ENCODE assay signal across 11 cellular contexts in genomic region chr6:43579171-43579570, GRCh38. TPM values are rescaled to one million over a fixed set of nuclear protein-coding genes. Genes with fewer than 3 reads are reported as not detected.
DNase-seq lines count a peak whose midpoint lies in the region; FAIRE-seq and TF ChIP-seq lines count a peak whose summit lies in the region.
"Had no signal": no experiment of that assay in that cellular context is flagged by ENCODE, and none has a peak within 500 bp of the region (broad histone marks: within the 10 kb centered on the region; RNA-seq: fewer than 3 reads in every experiment).

No MANE protein-coding gene starts in this region.

- no peaks in the 10 kb centered on the region for H3K27me3 ChIP-seq in A673 (replicated peaks; ENCODE audit: insufficient read depth, low read depth, low read length, poor library complexity)
- no peaks in the 10 kb centered on the region for H3K27me3 ChIP-seq in keratinocyte (ENCODE audit: control insufficient read depth, extremely low read depth, insufficient read depth, low read length)
- H3K27me3 ChIP-seq in small intestine (ENCODE audit: control insufficient read depth in 2 of 2, insufficient read depth in 2 of 2, low read length in 2 of 2) = no peaks in the 10 kb centered on the region

- dilution Hi-C loops in keratinocyte (cut with MboI; ENCODE audit: extremely low pct_ligation_motif_present, low sequenced_read_pairs) = no loop called here

- no peak overlapping the region for H2AFZ ChIP-seq in keratinocyte (ENCODE audit: control insufficient read depth, low read length)

- H3K27ac Mint-ChIP-seq in activated T-helper 1 cell treated with anti-CD3 and anti-CD28 coated beads, Interleukin-12 subunit alpha, Interleukin-12 subunit beta, Interleukin-2, Interleukin-4 antibody, amounts not matched to agents 30 ng/mL and 10 ng/mL and 1 ng/mL, durations not matched to agents 14 hours and 24 hours and 36 hours = no peak overlapping the region
- no peak overlapping the region for H3K27ac Mint-ChIP-seq in endothelial cell (ENCODE audit: unreplicated experiment)

- H3K79me2 ChIP-seq in keratinocyte (ENCODE audit: control insufficient read depth, insufficient read depth, low read length) = peaks cover 63% of the 10 kb centered on the region

- POLR2A ChIA-PET in A673 (lab: Charles Lee; ENCODE audit: low non-redundant PET) = no interaction called here

- no peaks in the 10 kb centered on the region for H3K9me1 ChIP-seq in keratinocyte (ENCODE audit: control insufficient read depth, extremely low read depth, insufficient read depth, low read length)

- H3K9me3 Mint-ChIP-seq in activated T-helper 1 cell treated with anti-CD3 and anti-CD28 coated beads, Interleukin-12 subunit alpha, Interleukin-12 subunit beta, Interleukin-2, Interleukin-4 antibody, amounts not matched to agents 30 ng/mL and 10 ng/mL and 1 ng/mL, durations not matched to agents 14 hours and 24 hours and 36 hours = no peaks in the 10 kb centered on the region
- H3K9me3 Mint-ChIP-seq in endothelial cell (ENCODE audit: unreplicated experiment) = no peaks in the 10 kb centered on the region
- H3K9me3 Mint-ChIP-seq: naive thymus-derived CD4-positive, alpha-beta T cell had no signal

- H4K20me1 ChIP-seq in keratinocyte (ENCODE audit: control insufficient read depth, extremely low read depth, insufficient read depth, low read length) = no peaks in the 10 kb centered on the region

- intact Hi-C loops in A673 (cut with micrococcal nuclease; ENCODE audit: unreplicated experiment) = no loop called here
- intact Hi-C loops in activated T-helper 1 cell treated with anti-CD3 and anti-CD28 coated beads, Interleukin-12 subunit alpha, Interleukin-12 subunit beta, Interleukin-2, Interleukin-4 antibody, amounts not matched to agents 30 ng/mL and 10 ng/mL and 1 ng/mL, durations not matched to agents 14 hours and 24 hours and 36 hours (cut with micrococcal nuclease) = loop anchor here (5.0 to 10.0 kb wide), 7 partner anchors 108 to 1014 kb away; partner anchors contain the start of genes CUL7, KLC4, MRPL2 and MRPS18A

- 77 to 96% (median 79%) methylated on average over 2 of the region's 2 CpGs for WGBS in small intestine, 3 donors

- peaks cover 44% of the 10 kb centered on the region for H3K4me1 Mint-ChIP-seq in activated T-helper 1 cell treated with anti-CD3 and anti-CD28 coated beads, Interleukin-12 subunit alpha, Interleukin-12 subunit beta, Interleukin-2, Interleukin-4 antibody, amounts not matched to agents 30 ng/mL and 10 ng/mL and 1 ng/mL, durations not matched to agents 14 hours and 24 hours and 36 hours (ENCODE audit: low read depth)
- H3K4me1 Mint-ChIP-seq in endothelial cell (ENCODE audit: unreplicated experiment) = peaks cover 14% of the 10 kb centered on the region

- DNase-seq in A673 (ENCODE audit: low spot score) = no peak
- DNase-seq in EH (ENCODE audit: low read depth) = peak; percentile 83
- no peak for DNase-seq in activated T-helper 1 cell treated with anti-CD3 and anti-CD28 coated beads, Interleukin-12 subunit alpha, Interleukin-12 subunit beta, Interleukin-2, Interleukin-4 antibody, amounts not matched to agents 30 ng/mL and 10 ng/mL and 1 ng/mL, durations not matched to agents 14 hours and 24 hours and 36 hours (ENCODE audit: low spot score)
- no peak for DNase-seq in keratinocyte (ENCODE audit: low read depth, low spot score)
- DNase-seq in endothelial cell (ENCODE audit: low spot score) = no peak
- DNase-seq in T-helper 9 cell = no peak
- no peak for DNase-seq in HCEC 1CT
- no peak for DNase-seq in small intestine
- DNase-seq: hippocampal formation; naive thymus-derived CD4-positive, alpha-beta T cell had no signal

- peaks cover 17% of the 10 kb centered on the region for H3K36me3 ChIP-seq in A673 (ENCODE audit: insufficient read depth, low read length, poor library complexity, severe bottlenecking)
- peaks cover 5 to 23% of the 10 kb centered on the region in 2 experiments for H3K36me3 ChIP-seq in keratinocyte (ENCODE audit: control insufficient read depth in 2 of 2, extremely low read depth in 1 of 2, insufficient read depth in 2 of 2, low read length in 2 of 2)
- H3K36me3 ChIP-seq in small intestine (ENCODE audit: control insufficient read depth in 2 of 2, insufficient read depth in 2 of 2, low read length in 2 of 2) = no peaks in the 10 kb centered on the region

- CTCF ChIA-PET in A673 (lab: Charles Lee) = interaction anchor here (0.6 kb wide), 1 partner anchor 217 kb away, joined by 7 read pairs; no protein-coding TSS in a partner anchor

- peaks cover 3% of the 10 kb centered on the region for H3K4me1 ChIP-seq in A673 (ENCODE audit: insufficient read depth, low read length, poor library complexity, severe bottlenecking)
- H3K4me1 ChIP-seq in keratinocyte (ENCODE audit: control insufficient read depth, extremely low read depth, insufficient read depth, low read length) = peaks cover 11% of the 10 kb centered on the region
- H3K4me1 ChIP-seq in small intestine (ENCODE audit: control insufficient read depth in 2 of 2, insufficient read depth in 1 of 2, low read depth in 1 of 2, low read length in 1 of 2) = no peaks in the 10 kb centered on the region

- H3K9me3 ChIP-seq in A673 (ENCODE audit: low read depth, low read length, poor library complexity, severe bottlenecking) = no peaks in the 10 kb centered on the region
- H3K9me3 ChIP-seq in keratinocyte (ENCODE audit: control insufficient read depth, low read depth, low read length) = no peaks in the 10 kb centered on the region
- no peaks in the 10 kb centered on the region for H3K9me3 ChIP-seq in small intestine (ENCODE audit: control insufficient read depth, low read depth)

- H3K4me3 ChIP-seq in A673 (ENCODE audit: low read depth, low read length, poor library complexity, severe bottlenecking) (no peak overlapping the region), keratinocyte (ENCODE audit: control insufficient read depth in 2 of 3, extremely low read depth in 1 of 3, insufficient read depth in 2 of 3, low read depth in 1 of 3, low read length in 3 of 3) (peak overlapping the region in 1 of 3 experiments; percentile 18), small intestine (ENCODE audit: low read depth in 1 of 2, low read length in 2 of 2) (no peak overlapping the region)
- H3K4me3 ChIP-seq: SK-N-MC had no signal

- no TSS peak for BruUV-seq in A673 (replicated peaks; lab: Mats Ljungman, UMichigan)

- no peak overlapping the region for H3K9ac ChIP-seq in keratinocyte (ENCODE audit: control insufficient read depth, extremely low read depth, insufficient read depth, low read length)

- FAIRE-seq in keratinocyte (lab: Jason Lieb, UNC) = no peak
- FAIRE-seq in small intestine (lab: Jason Lieb, UNC) = no peak

- H3K36me3 Mint-ChIP-seq in activated T-helper 1 cell treated with anti-CD3 and anti-CD28 coated beads, Interleukin-12 subunit alpha, Interleukin-12 subunit beta, Interleukin-2, Interleukin-4 antibody, amounts not matched to agents 30 ng/mL and 10 ng/mL and 1 ng/mL, durations not matched to agents 14 hours and 24 hours and 36 hours (ENCODE audit: low read depth) = peaks cover 31% of the 10 kb centered on the region
- peaks cover 17% of the 10 kb centered on the region for H3K36me3 Mint-ChIP-seq in endothelial cell (ENCODE audit: low read depth, unreplicated experiment)

- peak overlapping the region; percentile 63 for H3K4me3 Mint-ChIP-seq in activated T-helper 1 cell treated with anti-CD3 and anti-CD28 coated beads, Interleukin-12 subunit alpha, Interleukin-12 subunit beta, Interleukin-2, Interleukin-4 antibody, amounts not matched to agents 30 ng/mL and 10 ng/mL and 1 ng/mL, durations not matched to agents 14 hours and 24 hours and 36 hours
- H3K4me3 Mint-ChIP-seq in endothelial cell (ENCODE audit: unreplicated experiment) = no peak overlapping the region

- H3K4me2 ChIP-seq in keratinocyte (ENCODE audit: control insufficient read depth, extremely low read depth, insufficient read depth, low read depth, low read length) = peak overlapping the region; percentile 67

- no peaks in the 10 kb centered on the region for H3K27me3 Mint-ChIP-seq in activated T-helper 1 cell treated with anti-CD3 and anti-CD28 coated beads, Interleukin-12 subunit alpha, Interleukin-12 subunit beta, Interleukin-2, Interleukin-4 antibody, amounts not matched to agents 30 ng/mL and 10 ng/mL and 1 ng/mL, durations not matched to agents 14 hours and 24 hours and 36 hours (ENCODE audit: insufficient read depth)
- H3K27me3 Mint-ChIP-seq in endothelial cell (ENCODE audit: unreplicated experiment) = peaks cover 9% of the 10 kb centered on the region
- H3K27me3 Mint-ChIP-seq: naive thymus-derived CD4-positive, alpha-beta T cell had no signal

- H3K27ac ChIP-seq in A673 (ENCODE audit: low read depth, low read length, poor library complexity, severe bottlenecking) (peak overlapping the region; percentile 22), keratinocyte (ENCODE audit: control insufficient read depth, insufficient read depth, low read length) (no peak overlapping the region), small intestine (ENCODE audit: low read depth in 1 of 2, low read length in 1 of 2) (no peak overlapping the region)

- no peak for TF ChIP-seq CTCF in A673 (conservative IDR thresholded peaks at IDR 0.05; ENCODE audit: low read depth, low read length)
- no peak for TF ChIP-seq CTCF in keratinocyte (optimal IDR thresholded peaks at IDR 0.05 in 1 of 3, IDR thresholded peaks at IDR 0.05 in 1 of 3, conservative IDR thresholded peaks at IDR 0.05 in 1 of 3; ENCODE audit: extremely low read depth in 1 of 3, insufficient read depth in 2 of 3, low read length in 3 of 3)
- TF ChIP-seq CTCF in endothelial cell (IDR thresholded peaks at IDR 0.05; ENCODE audit: unreplicated experiment) = no peak

RNA-seq across cellular contexts. Expression of gene POLH, which starts 3.2 kb away (rescaled TPM):
- total RNA-seq in A673 (2021) = 20.0 and 24.9 TPM in 2 replicates
- total RNA-seq in activated T-helper 1 cell treated with anti-CD3 and anti-CD28 coated beads, Interleukin-12 subunit alpha, Interleukin-12 subunit beta, Interleukin-2, Interleukin-4 antibody, amounts not matched to agents 30 ng/mL and 10 ng/mL and 1 ng/mL, durations not matched to agents 14 hours and 24 hours and 36 hours = 35.7 and 39.1 TPM in 2 replicates
- 24.4 to 32.3 TPM (median 29.9 TPM) in 3 replicates for polyA plus RNA-seq in keratinocyte
- 43.9 TPM for polyA plus RNA-seq in keratinocyte (2011; ENCODE audit: low read depth)
- 19.6 and 27.9 TPM in 2 replicates for polyA plus RNA-seq in keratinocyte (2011; cell fraction: cytosol; rRNA removed)
- polyA plus RNA-seq in keratinocyte (2011; cell fraction: nucleus; rRNA removed) = 45.7 and 47.3 TPM in 2 replicates
- polyA plus RNA-seq in keratinocyte (2012; ENCODE audit: low replicate concordance) = 20.0 and 22.2 TPM in 2 replicates
- polyA minus RNA-seq in keratinocyte = 16.7 to 65.0 TPM (median 45.9 TPM) in 3 replicates
- 21.7 TPM for polyA minus RNA-seq in keratinocyte (2011; cell fraction: cytosol; rRNA and poly(A)+ RNA removed)
- polyA minus RNA-seq in keratinocyte (2011; cell fraction: nucleus; rRNA and poly(A)+ RNA removed) = 42.8 and 70.7 TPM in 2 replicates
- total RNA-seq in endothelial cell (ENCODE audit: unreplicated experiment) = 12.5 TPM
- polyA plus RNA-seq in small intestine = 1 to 10 TPM; 2.0 to 4.0 (median 2.2) TPM

RNA-seq across cellular contexts. Expression of gene XPO5, which starts 3.3 kb away (rescaled TPM):
- total RNA-seq in A673 (2021) (109 and 111 TPM in 2 replicates), endothelial cell (ENCODE audit: unreplicated experiment) (37.6 TPM)
- total RNA-seq in activated T-helper 1 cell treated with anti-CD3 and anti-CD28 coated beads, Interleukin-12 subunit alpha, Interleukin-12 subunit beta, Interleukin-2, Interleukin-4 antibody, amounts not matched to agents 30 ng/mL and 10 ng/mL and 1 ng/mL, durations not matched to agents 14 hours and 24 hours and 36 hours = 135 and 149 TPM in 2 replicates
- polyA plus RNA-seq in keratinocyte (40.5 to 49.9 TPM (median 46.3 TPM) in 3 replicates), small intestine (10 to 100 TPM in 1 of 3 donors, 1 to 10 TPM in 2; 5.1 to 11.1 (median 6.5) TPM)
- 35.8 TPM for polyA plus RNA-seq in keratinocyte (2011; ENCODE audit: low read depth)
- polyA plus RNA-seq in keratinocyte (2011; cell fraction: cytosol; rRNA removed) = 32.4 and 47.8 TPM in 2 replicates
- 74.5 and 82.2 TPM in 2 replicates for polyA plus RNA-seq in keratinocyte (2011; cell fraction: nucleus; rRNA removed)
- polyA plus RNA-seq in keratinocyte (2012; ENCODE audit: low replicate concordance) = 26.8 and 29.9 TPM in 2 replicates
- 62.6 to 98.8 TPM (median 88.1 TPM) in 3 replicates for polyA minus RNA-seq in keratinocyte
- polyA minus RNA-seq in keratinocyte (2011; cell fraction: cytosol; rRNA and poly(A)+ RNA removed) = 35.5 TPM
- 55.3 and 89.2 TPM in 2 replicates for polyA minus RNA-seq in keratinocyte (2011; cell fraction: nucleus; rRNA and poly(A)+ RNA removed)

RNA-seq across cellular contexts. Expression of gene GTPBP2, which starts 49.9 kb away (rescaled TPM):
- 59.4 and 72.1 TPM in 2 replicates for total RNA-seq in A673 (2021)
- 72.4 and 73.0 TPM in 2 replicates for total RNA-seq in activated T-helper 1 cell treated with anti-CD3 and anti-CD28 coated beads, Interleukin-12 subunit alpha, Interleukin-12 subunit beta, Interleukin-2, Interleukin-4 antibody, amounts not matched to agents 30 ng/mL and 10 ng/mL and 1 ng/mL, durations not matched to agents 14 hours and 24 hours and 36 hours
- polyA plus RNA-seq in keratinocyte = 51.2 to 80.6 TPM (median 59.5 TPM) in 3 replicates
- polyA plus RNA-seq in keratinocyte (2011; ENCODE audit: low read depth) = 33.4 TPM
- polyA plus RNA-seq in keratinocyte (2011; cell fraction: cytosol; rRNA removed) = 29.5 and 30.4 TPM in 2 replicates
- 261 and 264 TPM in 2 replicates for polyA plus RNA-seq in keratinocyte (2011; cell fraction: nucleus; rRNA removed)
- 33.4 and 72.1 TPM in 2 replicates for polyA plus RNA-seq in keratinocyte (2012; ENCODE audit: low replicate concordance)
- polyA minus RNA-seq in keratinocyte = 40.6 to 46.7 TPM (median 42.3 TPM) in 3 replicates
- 26.9 TPM for polyA minus RNA-seq in keratinocyte (2011; cell fraction: cytosol; rRNA and poly(A)+ RNA removed)
- 34.3 and 43.3 TPM in 2 replicates for polyA minus RNA-seq in keratinocyte (2011; cell fraction: nucleus; rRNA and poly(A)+ RNA removed)
- total RNA-seq in endothelial cell (ENCODE audit: unreplicated experiment) = 76.6 TPM
- polyA plus RNA-seq in small intestine = 10 to 100 TPM; 33.7 to 81.6 (median 49.9) TPM

RNA-seq across cellular contexts. Expression of gene MAD2L1BP, which starts 56.5 kb away (rescaled TPM):
- 52.0 and 55.3 TPM in 2 replicates for total RNA-seq in A673 (2021)
- total RNA-seq in activated T-helper 1 cell treated with anti-CD3 and anti-CD28 coated beads, Interleukin-12 subunit alpha, Interleukin-12 subunit beta, Interleukin-2, Interleukin-4 antibody, amounts not matched to agents 30 ng/mL and 10 ng/mL and 1 ng/mL, durations not matched to agents 14 hours and 24 hours and 36 hours = 34.8 and 39.0 TPM in 2 replicates
- 34.2 to 48.1 TPM (median 46.5 TPM) in 3 replicates for polyA plus RNA-seq in keratinocyte
- 8.5 TPM for polyA plus RNA-seq in keratinocyte (2011; ENCODE audit: low read depth)
- polyA plus RNA-seq in keratinocyte (2011; cell fraction: cytosol; rRNA removed) = 32.1 and 37.0 TPM in 2 replicates
- 35.3 and 37.3 TPM in 2 replicates for polyA plus RNA-seq in keratinocyte (2011; cell fraction: nucleus; rRNA removed)
- 22.0 and 23.9 TPM in 2 replicates for polyA plus RNA-seq in keratinocyte (2012; ENCODE audit: low replicate concordance)
- polyA minus RNA-seq in keratinocyte = 18.6 to 55.6 TPM (median 30.6 TPM) in 3 replicates
- polyA minus RNA-seq in keratinocyte (2011; cell fraction: cytosol; rRNA and poly(A)+ RNA removed) = 26.9 TPM
- polyA minus RNA-seq in keratinocyte (2011; cell fraction: nucleus; rRNA and poly(A)+ RNA removed) = 11.8 and 12.4 TPM in 2 replicates
- 26.8 TPM for total RNA-seq in endothelial cell (ENCODE audit: unreplicated experiment)
- 10 to 100 TPM; 38.1 to 59.4 (median 54.6) TPM for polyA plus RNA-seq in small intestine
